24 cellular contexts compared by ENCODE assay signal in genomic region chr10:92010026-92010713, GRCh38.
A peak's percentile ranks its signal among the peaks of the same experiment; 100 is the strongest.
DNase-seq lines count a peak whose midpoint lies in the region; ATAC-seq, FAIRE-seq and TF ChIP-seq lines count a peak whose summit lies in the region.
"Had no signal": no experiment of that assay in that cellular context is flagged by ENCODE, and none has a peak within 500 bp of the region (broad histone marks: within the 10 kb centered on the region; RNA-seq: fewer than 3 reads in every experiment).

No MANE protein-coding gene starts in this region.

- H3K36me3 Mint-ChIP-seq in CD4-positive, CD25-positive, alpha-beta regulatory T cell = peaks cover 37% of the 10 kb centered on the region

- intact Hi-C loops in pancreas (cut with DNase I) = no loop called here
- intact Hi-C loops in uterus (cut with DNase I; ENCODE audit: low total_unique reads) = no loop called here

- H3K4me1 ChIP-seq in CD4-positive, CD25-positive, alpha-beta regulatory T cell (ENCODE audit: control insufficient read depth, insufficient read depth, low read length, poor library complexity, severe bottlenecking) = no peaks in the 10 kb centered on the region
- H3K4me1 ChIP-seq in pancreas (no peaks in the 10 kb centered on the region), uterus (no peaks in the 10 kb centered on the region)

- peak overlapping the region in 2 of 3 donors; percentile 1 to 59 for H3K27ac Mint-ChIP-seq in CD4-positive, CD25-positive, alpha-beta regulatory T cell

- peaks cover 43% of the 10 kb centered on the region for H3K36me3 ChIP-seq in CD4-positive, CD25-positive, alpha-beta regulatory T cell (ENCODE audit: control insufficient read depth, insufficient read depth, low read length)
- H3K36me3 ChIP-seq in pancreas (peaks cover 0 to 32% (median 13%) of the 10 kb centered on the region in 3 donors), uterus (no peaks in the 10 kb centered on the region)

- no peak overlapping the region for H3K4me3 ChIP-seq in CD4-positive, CD25-positive, alpha-beta regulatory T cell (ENCODE audit: low read depth, low read length)
- no peak overlapping the region for H3K4me3 ChIP-seq in fibroblast of pulmonary artery (replicated peaks; ENCODE audit: low read depth, low read length)
- no peak overlapping the region for H3K4me3 ChIP-seq in pancreas
- H3K4me3 ChIP-seq in uterus = no peak overlapping the region
- H3K4me3 ChIP-seq: BLaER1 treated with 17β-estradiol and CSF1 and Interleukin-3, amounts not matched to agents 10 nM and 100 nM had no signal

- H3K27ac ChIP-seq in CD4-positive, CD25-positive, alpha-beta regulatory T cell (ENCODE audit: insufficient read depth, low read length, poor library complexity, severe bottlenecking) = no peak overlapping the region
- no peak overlapping the region for H3K27ac ChIP-seq in pancreas
- no peak overlapping the region for H3K27ac ChIP-seq in uterus
- H3K27ac ChIP-seq: BLaER1 treated with 17β-estradiol and CSF1 and Interleukin-3, amounts not matched to agents 10 nM and 100 nM; HL-60 had no signal

- no peak overlapping the region for H3K4me3 Mint-ChIP-seq in CD4-positive, CD25-positive, alpha-beta regulatory T cell
- H3K4me3 Mint-ChIP-seq: CD8-positive, alpha-beta memory T cell had no signal

- no peaks in the 10 kb centered on the region for H3K27me3 Mint-ChIP-seq in CD4-positive, CD25-positive, alpha-beta regulatory T cell
- H3K27me3 Mint-ChIP-seq: CD8-positive, alpha-beta memory T cell had no signal

- H3K9me3 Mint-ChIP-seq in CD4-positive, CD25-positive, alpha-beta regulatory T cell = no peaks in the 10 kb centered on the region
- H3K9me3 Mint-ChIP-seq: CD8-positive, alpha-beta memory T cell had no signal

- peaks cover 0 to 15% (median 6%) of the 10 kb centered on the region in 4 donors for H3K4me1 Mint-ChIP-seq in CD4-positive, CD25-positive, alpha-beta regulatory T cell

- FAIRE-seq in H54 (lab: Jason Lieb, UNC) (peak; percentile 87), pancreas (lab: Jason Lieb, UNC) (no peak)
- FAIRE-seq: GM18507 had no signal

- H3K27me3 ChIP-seq in CD4-positive, CD25-positive, alpha-beta regulatory T cell (ENCODE audit: control insufficient read depth, insufficient read depth, low read length) = no peaks in the 10 kb centered on the region
- H3K27me3 ChIP-seq in pancreas (no peaks in the 10 kb centered on the region), uterus (no peaks in the 10 kb centered on the region)
- H3K27me3 ChIP-seq: BLaER1 treated with 17β-estradiol and CSF1 and Interleukin-3, amounts not matched to agents 10 nM and 100 nM had no signal

- TF ChIP-seq POLR2A in H54 (IDR thresholded peaks at IDR 0.05; ENCODE audit: low read depth, low read length) = no peak
- TF ChIP-seq POLR2A in uterus (IDR thresholded peaks at IDR 0.05) = no peak

- no peaks in the 10 kb centered on the region for H3K9me3 ChIP-seq in CD4-positive, CD25-positive, alpha-beta regulatory T cell (ENCODE audit: control insufficient read depth in 2 of 2, low read length in 2 of 2)
- H3K9me3 ChIP-seq in pancreas = no peaks in the 10 kb centered on the region
- H3K9me3 ChIP-seq in uterus = no peaks in the 10 kb centered on the region
- H3K9me3 ChIP-seq: BLaER1 treated with 17β-estradiol and CSF1 and Interleukin-3, amounts not matched to agents 10 nM and 100 nM; SK-N-SH had no signal

- TF ChIP-seq CTCF in fibroblast of pulmonary artery (IDR thresholded peaks at IDR 0.05; ENCODE audit: low read length, missing control alignments) (no peak), pancreas (IDR thresholded peaks at IDR 0.05) (no peak), uterus (IDR thresholded peaks at IDR 0.05) (no peak), GM20000 (IDR thresholded peaks at IDR 0.05; ENCODE audit: extremely low read depth, missing control alignments) (no peak)

- no peak for DNase-seq in CD4-positive, CD25-positive, alpha-beta regulatory T cell
- DNase-seq in H54 (ENCODE audit: insufficient read length, low spot score) = no peak
- DNase-seq in fibroblast of pulmonary artery (ENCODE audit: low read depth) = peak; percentile 37
- DNase-seq in myocyte (ENCODE audit: low read depth) = peak; percentile 5
- no peak for DNase-seq in pancreas
- no peak for DNase-seq in uterus
- DNase-seq in GM20000 (ENCODE audit: low spot score) = no peak
- DNase-seq: CD8-positive, alpha-beta memory T cell; DND-41; Karpas-422; NCI-H1105 treated with DMSO at 0.1 percent for 48 hours; NCI-H146; NCI-H1930; NCI-H2107; NCI-H446; NCI-H524 treated with DMSO at 0.1 percent for 48 hours; NCI-H774; PC-3; SK-N-SH; SW 1271 had no signal

- ATAC-seq in CD4-positive, CD25-positive, alpha-beta regulatory T cell (ENCODE audit: low read depth in 2 of 2) = no peak
- no peak for ATAC-seq in HG02852 (IDR thresholded peaks at IDR 0.05; ENCODE audit: unreplicated experiment)
- no peak for ATAC-seq in pancreas
- ATAC-seq: PC-3 had no signal

Comparison
In these comparisons a context has a peak if more than half of its experiments do, and no peak if none do; other contexts are left out.
1. DNase-seq: peak in fibroblast of pulmonary artery (single experiment) and myocyte (single experiment); none in CD4-positive, CD25-positive, alpha-beta regulatory T cell (0 of 3), H54 (single experiment), pancreas (0 of 6), uterus (0 of 2) and GM20000 (single experiment).